Comparison of ENCODE assay signal across 12 cellular contexts in genomic region chr6:51996296-51996947, GRCh38.
DNase-seq lines count a peak whose midpoint lies in the region; ATAC-seq and TF ChIP-seq lines count a peak whose summit lies in the region.
"Had no signal": no experiment of that assay in that cellular context is flagged by ENCODE, and none has a peak within 500 bp of the region (broad histone marks: within the 10 kb centered on the region; RNA-seq: fewer than 3 reads in every experiment).

No MANE protein-coding gene starts in this region.

- H3K4me1 Mint-ChIP-seq in T-helper 17 cell = no peaks in the 10 kb centered on the region

- peaks cover 42% of the 10 kb centered on the region for H3K27me3 Mint-ChIP-seq in T-helper 17 cell

- peak; percentile 80 for DNase-seq in NOMO-1 treated with dmso at 0.1 percent for 144 hours (lab: John Stamatoyannopoulos, UW; ENCODE audit: unreplicated experiment)
- no peak for DNase-seq in HCEC 1CT
- DNase-seq in T-helper 17 cell = no peak
- no peak for DNase-seq in NCI-H2107 (lab: John Stamatoyannopoulos, UW)
- no peak for DNase-seq in uterus
- DNase-seq: dorsolateral prefrontal cortex; KG1; stimulated activated CD4-positive, alpha-beta T cell treated with anti-CD3 and anti-CD28 coated beads, Interleukin-15, amount 100 ng/mL, for 24 hours; T-helper 9 cell had no signal

- H3K36me3 Mint-ChIP-seq in T-helper 17 cell (ENCODE audit: low read depth) = peaks cover 4% of the 10 kb centered on the region

- intact Hi-C loops in uterus (cut with DNase I; ENCODE audit: low total_unique reads) = no loop called here

- H3K9me3 ChIP-seq in T-helper 17 cell (ENCODE audit: control insufficient read depth, low read length, poor library complexity, severe bottlenecking) (no peaks in the 10 kb centered on the region), uterus (no peaks in the 10 kb centered on the region)

- no peak for TF ChIP-seq CTCF in uterus (IDR thresholded peaks at IDR 0.05)

- ATAC-seq in GM18499 (IDR thresholded peaks at IDR 0.05; ENCODE audit: insufficient read depth, unreplicated experiment) (peak; percentile 88), GM21381 (IDR thresholded peaks at IDR 0.05; ENCODE audit: unreplicated experiment) (peak; percentile 90), HG03064 (IDR thresholded peaks at IDR 0.05; ENCODE audit: low read depth, unreplicated experiment) (peak; percentile 94), T-helper 17 cell (no peak)

- H3K27me3 ChIP-seq in uterus = no peaks in the 10 kb centered on the region

- H3K27ac Mint-ChIP-seq in T-helper 17 cell = no peak overlapping the region

- no peaks in the 10 kb centered on the region for H3K4me1 ChIP-seq in uterus

- H3K36me3 ChIP-seq in uterus = no peaks in the 10 kb centered on the region

- no peak for TF ChIP-seq POLR2A in uterus (IDR thresholded peaks at IDR 0.05)

- H3K4me3 ChIP-seq in uterus = no peak overlapping the region
- H3K4me3 ChIP-seq: dorsolateral prefrontal cortex had no signal

- H3K27ac ChIP-seq in uterus = no peak overlapping the region
- H3K27ac ChIP-seq: dorsolateral prefrontal cortex had no signal

- H3K4me3 Mint-ChIP-seq in T-helper 17 cell = no peak overlapping the region
